Comparison of ENCODE assay signal across 11 cellular contexts in the genomic region with DNA sequence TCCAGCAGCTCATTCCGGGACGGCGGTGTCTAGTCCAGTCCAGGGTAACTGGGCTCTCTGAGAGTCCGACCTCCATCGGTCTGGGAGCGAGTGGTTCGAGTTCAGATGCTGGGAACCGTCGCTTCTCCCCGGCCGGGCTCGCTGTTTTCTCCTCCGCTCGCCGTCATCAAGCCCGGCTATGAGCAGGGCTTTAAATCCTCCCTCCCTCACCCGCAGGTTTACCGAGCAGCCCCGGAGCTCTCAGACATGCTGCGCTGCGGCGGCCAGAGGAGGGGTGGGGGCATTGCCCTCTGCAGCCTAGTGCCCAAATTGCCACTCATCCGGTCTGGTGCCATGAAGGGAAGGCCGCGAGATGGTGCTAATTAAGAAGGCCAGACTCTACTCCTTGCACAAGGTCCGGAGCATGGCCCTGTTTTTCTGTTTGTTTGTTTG. TPM values are rescaled to one million over a fixed set of nuclear protein-coding genes. Genes with fewer than 3 reads are reported as not detected.
DNase-seq lines count a peak whose midpoint lies in the region; ATAC-seq and TF ChIP-seq lines count a peak whose summit lies in the region.
"Had no signal": no experiment of that assay in that cellular context is flagged by ENCODE, and none has a peak within 500 bp of the region (broad histone marks: within the 10 kb centered on the region; RNA-seq: fewer than 3 reads in every experiment).

No MANE protein-coding gene starts in this region.

- H4K20me1 ChIP-seq in H9 (ENCODE audit: control insufficient read depth, insufficient read depth, insufficient read length): no peaks in the 10 kb centered on the region

- H4K5ac ChIP-seq in H9 (ENCODE audit: insufficient read length, low read depth, low read length) (no peak overlapping the region), mesendoderm (ENCODE audit: low read length) (no peak overlapping the region)

- H3K27me3 Mint-ChIP-seq in H9 (ENCODE audit: low read depth): peaks cover 100% of the 10 kb centered on the region
- H3K27me3 Mint-ChIP-seq in activated naive CD8-positive, alpha-beta T cell treated with anti-CD3 and anti-CD28 coated beads, Interleukin-2, amount 50 U/mL, for 24 hours: peaks cover 92% of the 10 kb centered on the region

- H3K18ac ChIP-seq in H9 (ENCODE audit: insufficient read length, low read depth, low read length): no peak overlapping the region
- no peak overlapping the region for H3K18ac ChIP-seq in mesendoderm (ENCODE audit: low read length)

- H3K4me2 ChIP-seq in H9 (ENCODE audit: insufficient read depth, insufficient read length, low read length): peak overlapping the region; percentile 56
- peak overlapping the region; percentile 15 for H3K4me2 ChIP-seq in mesendoderm (ENCODE audit: low read length)

- H2BK12ac ChIP-seq in H9 (ENCODE audit: insufficient read length, low read depth, low read length): no peak overlapping the region

- H3K27ac ChIP-seq in H9 (ENCODE audit: insufficient read length, low read depth, low read length) (no peak overlapping the region), mesendoderm (ENCODE audit: low read depth, low read length) (no peak overlapping the region), Peyer's patch (no peak overlapping the region), gastroesophageal sphincter (peak overlapping the region in 2 of 4 donors; percentile 13 to 33)
- H3K27ac ChIP-seq: gastrocnemius medialis had no signal

- H3K79me2 ChIP-seq in H9 (ENCODE audit: insufficient read depth, low read length) (no peaks in the 10 kb centered on the region), mesendoderm (ENCODE audit: control insufficient read depth, insufficient read depth, low read length) (no peaks in the 10 kb centered on the region)

- no peak overlapping the region for H4K8ac ChIP-seq in H9 (replicated peaks; ENCODE audit: insufficient read length, low read depth, low read length)
- no peak overlapping the region for H4K8ac ChIP-seq in mesendoderm (ENCODE audit: low read depth, low read length)

- H3K9me3 Mint-ChIP-seq in H9: no peaks in the 10 kb centered on the region; a peak in 4 of 5 replicates
- H3K9me3 Mint-ChIP-seq in activated naive CD8-positive, alpha-beta T cell treated with anti-CD3 and anti-CD28 coated beads, Interleukin-2, amount 50 U/mL, for 24 hours: peaks cover 5% of the 10 kb centered on the region

- no peak overlapping the region for H3T11ph ChIP-seq in H9 (ENCODE audit: low read length)

- H3K36me3 Mint-ChIP-seq in H9 (ENCODE audit: insufficient read depth in 1 of 3, low read depth in 3 of 3): no peaks in the 10 kb centered on the region
- H3K36me3 Mint-ChIP-seq in activated naive CD8-positive, alpha-beta T cell treated with anti-CD3 and anti-CD28 coated beads, Interleukin-2, amount 50 U/mL, for 24 hours (ENCODE audit: low read depth): peaks cover 10% of the 10 kb centered on the region

- no peak overlapping the region for H2AK5ac ChIP-seq in H9 (ENCODE audit: insufficient read length, low read length)
- H2AK5ac ChIP-seq in mesendoderm (ENCODE audit: low read length): no peak overlapping the region

- H2BK5ac ChIP-seq in H9 (ENCODE audit: insufficient read length, low read length): no peak overlapping the region
- H2BK5ac ChIP-seq in mesendoderm (ENCODE audit: low read length): no peak overlapping the region

- H3K79me1 ChIP-seq in H9 (ENCODE audit: insufficient read depth, low read depth, low read length, poor library complexity, severe bottlenecking) (no peaks in the 10 kb centered on the region), mesendoderm (ENCODE audit: low read length) (no peaks in the 10 kb centered on the region)

- H2BK20ac ChIP-seq in H9 (ENCODE audit: low read depth, low read length, poor library complexity, severe bottlenecking): no peak overlapping the region

- WGBS in H9 (ENCODE audit: extremely low coverage, insufficient read length, low lambda C conversion rate): no CpG with 5 or more reads among the region's 26 CpGs
- WGBS in mesendoderm (ENCODE audit: extremely low coverage, insufficient coverage, low lambda C conversion rate): no CpG with 5 or more reads among the region's 26 CpGs
- WGBS in gastroesophageal sphincter (ENCODE audit: low coverage in 1 of 2), 2 donors: 46 to 70% methylated on average over 4 to 7 of the region's 26 CpGs

- H3K4me3 ChIP-seq in mesendoderm (ENCODE audit: low read length): no peak overlapping the region
- H3K4me3 ChIP-seq in Peyer's patch: peak overlapping the region in 2 of 4 donors; percentile 4 to 20
- H3K4me3 ChIP-seq in gastroesophageal sphincter: peak overlapping the region in 1 of 2 donors; percentile 25
- H3K4me3 ChIP-seq: gastrocnemius medialis had no signal

- H3K36me3 ChIP-seq in ES-I3 (ENCODE audit: insufficient read depth, low read length) (no peaks in the 10 kb centered on the region), mesendoderm (ENCODE audit: control insufficient read depth, insufficient read depth, low read length) (no peaks in the 10 kb centered on the region), Peyer's patch (no peaks in the 10 kb centered on the region), gastroesophageal sphincter (peaks cover 0 to 8% of the 10 kb centered on the region in 2 donors)
- H3K36me3 ChIP-seq: gastrocnemius medialis had no signal

- H3K4me1 Mint-ChIP-seq in H9: peaks cover 23 to 51% of the 10 kb centered on the region in 2 experiments
- peaks cover 31% of the 10 kb centered on the region for H3K4me1 Mint-ChIP-seq in activated naive CD8-positive, alpha-beta T cell treated with anti-CD3 and anti-CD28 coated beads, Interleukin-2, amount 50 U/mL, for 24 hours

- H3K23ac ChIP-seq in H9 (ENCODE audit: insufficient read length, low read depth, low read length) (no peak overlapping the region), mesendoderm (ENCODE audit: low read length) (no peak overlapping the region)

- H2BK120ac ChIP-seq in H9 (ENCODE audit: low read depth, low read length, poor library complexity, severe bottlenecking) (no peak overlapping the region), mesendoderm (ENCODE audit: low read depth, low read length) (no peak overlapping the region)

- no peak overlapping the region for H2AFZ ChIP-seq in H9 (ENCODE audit: low read length)

- peaks cover 99% of the 10 kb centered on the region for H3K27me3 ChIP-seq in H9 (ENCODE audit: insufficient read depth, low read length)
- H3K27me3 ChIP-seq in mesendoderm (ENCODE audit: insufficient read depth, low read length, poor library complexity): peaks cover 91% of the 10 kb centered on the region
- peaks cover 0 to 22% of the 10 kb centered on the region in 2 donors for H3K27me3 ChIP-seq in Peyer's patch
- peaks cover 61% of the 10 kb centered on the region for H3K27me3 ChIP-seq in gastroesophageal sphincter

- no peak for TF ChIP-seq CTCF in H9 (conservative IDR thresholded peaks at IDR 0.05)
- no peak for TF ChIP-seq CTCF in Peyer's patch (IDR thresholded peaks at IDR 0.05)
- no peak for TF ChIP-seq CTCF in gastroesophageal sphincter (IDR thresholded peaks at IDR 0.05)

- no peak overlapping the region; the same call in 1 of the 2 replicates for H3K14ac ChIP-seq in H9 (ENCODE audit: insufficient read depth, low read length)

- no peaks in the 10 kb centered on the region for H3K9me3 ChIP-seq in ES-I3 (ENCODE audit: control insufficient read depth, insufficient read depth, low read length)
- no peaks in the 10 kb centered on the region for H3K9me3 ChIP-seq in H9 (ENCODE audit: control insufficient read depth, low read depth, low read length)
- H3K9me3 ChIP-seq in Peyer's patch: no peaks in the 10 kb centered on the region
- H3K9me3 ChIP-seq in gastroesophageal sphincter: no peaks in the 10 kb centered on the region
- H3K9me3 ChIP-seq: gastrocnemius medialis had no signal

- H3K4me3 Mint-ChIP-seq in H9: peak overlapping the region; percentile 42 to 70
- peak overlapping the region; percentile 38 for H3K4me3 Mint-ChIP-seq in activated naive CD8-positive, alpha-beta T cell treated with anti-CD3 and anti-CD28 coated beads, Interleukin-2, amount 50 U/mL, for 24 hours

- H3K9ac ChIP-seq in ES-I3 (ENCODE audit: low read depth, low read length) (peak overlapping the region; percentile 48; the same call in 1 of the 2 replicates), H9 (ENCODE audit: extremely low read depth, insufficient read length, low read length) (no peak overlapping the region), mesendoderm (ENCODE audit: low read length) (no peak overlapping the region)

- no peak overlapping the region for H3K27ac Mint-ChIP-seq in H9
- no peak overlapping the region for H3K27ac Mint-ChIP-seq in activated naive CD8-positive, alpha-beta T cell treated with anti-CD3 and anti-CD28 coated beads, Interleukin-2, amount 50 U/mL, for 24 hours

- H3K4me1 ChIP-seq in ES-I3 (ENCODE audit: insufficient read depth, low read length): no peaks in the 10 kb centered on the region; the same call in 1 of the 2 replicates
- H3K4me1 ChIP-seq in H9 (ENCODE audit: insufficient read depth, low read length): peaks cover 3% of the 10 kb centered on the region; the same call in 1 of the 2 replicates
- H3K4me1 ChIP-seq in mesendoderm (ENCODE audit: control insufficient read depth, low read depth, low read length): peaks cover 4% of the 10 kb centered on the region
- peaks cover 0 to 24% (median 2%) of the 10 kb centered on the region in 4 donors for H3K4me1 ChIP-seq in Peyer's patch
- H3K4me1 ChIP-seq in gastroesophageal sphincter: peaks cover 0 to 56% (median 8%) of the 10 kb centered on the region in 3 donors
- H3K4me1 ChIP-seq: gastrocnemius medialis had no signal

- no peak overlapping the region for H4K91ac ChIP-seq in H9 (ENCODE audit: insufficient read length, low read depth, low read length)

- H2BK15ac ChIP-seq in H9 (ENCODE audit: low read depth, low read length): no peak overlapping the region
- H2BK15ac ChIP-seq in mesendoderm (replicated peaks; ENCODE audit: low read depth): no peak overlapping the region

- DNase-seq in H9 (peak; percentile 43), mesendoderm (peak; percentile 43), Peyer's patch (no peak)
- no peak for DNase-seq in activated naive CD8-positive, alpha-beta T cell treated with anti-CD3 and anti-CD28 coated beads, Interleukin-2, amount 50 U/mL, for 24 hours
- DNase-seq: activated effector memory CD4-positive, alpha-beta T cell treated with Interleukin-2 at 50 U/mL for 16 hours; COR-L47; gastrocnemius medialis had no signal

- H3K4ac ChIP-seq in H9 (ENCODE audit: low read depth, low read length) (no peak overlapping the region), mesendoderm (ENCODE audit: low read depth, low read length) (no peak overlapping the region)

- TF ChIP-seq POLR2A in Peyer's patch (IDR thresholded peaks at IDR 0.05) (no peak), gastroesophageal sphincter (IDR thresholded peaks at IDR 0.05) (no peak)

- no peaks in the 10 kb centered on the region for H3K23me2 ChIP-seq in H9 (ENCODE audit: insufficient read length, low read depth, low read length, poor library complexity, severe bottlenecking)

- TF ChIP-seq EP300 in gastroesophageal sphincter (IDR thresholded peaks at IDR 0.05): no peak

- no peak overlapping the region for H3K56ac ChIP-seq in H9 (ENCODE audit: insufficient read length, low read depth, low read length)
- peak overlapping the region; percentile 17 for H3K56ac ChIP-seq in mesendoderm (ENCODE audit: low read length)

- no peak for ATAC-seq in activated naive CD8-positive, alpha-beta T cell treated with anti-CD3 and anti-CD28 coated beads, Interleukin-2, amount 50 U/mL, for 24 hours
- ATAC-seq in GM21381 (IDR thresholded peaks at IDR 0.05; ENCODE audit: unreplicated experiment): no peak
- no peak for ATAC-seq in gastroesophageal sphincter
- no peak for ATAC-seq in GM21737 (IDR thresholded peaks at IDR 0.05; ENCODE audit: unreplicated experiment)
- ATAC-seq: gastrocnemius medialis had no signal

RNA-seq across cellular contexts. Expression of gene HAND2, which starts 23.2 kb away (rescaled TPM):
- total RNA-seq in H9 (2021): not detected in 2 replicates
- polyA plus RNA-seq in mesendoderm (2013, experiment 1 of 2): 0.32 TPM
- polyA plus RNA-seq in mesendoderm (2013, experiment 2 of 2): 0.31 TPM
- total RNA-seq in Peyer's patch: 10 to 100 TPM in 1 of 4 donors, 1 to 10 TPM in 2, not detected in 1; 4.9 to 40.4 (median 9.1) TPM
- 100 to 1,000 TPM in 3 of 4 donors, 10 to 100 TPM in 1; 73.0 to 138 (median 128) TPM for total RNA-seq in gastroesophageal sphincter

Comparison
In these comparisons a context has a peak if more than half of its experiments do, and no peak if none do; other contexts are left out.
1. DNase-seq: peak in H9 (single experiment) and mesendoderm (single experiment); none in activated naive CD8-positive, alpha-beta T cell treated with anti-CD3 and anti-CD28 coated beads, Interleukin-2, amount 50 U/mL, for 24 hours (single experiment) and Peyer's patch (0 of 3).